ENCODE assay signal across 11 cellular contexts in the genomic region with DNA sequence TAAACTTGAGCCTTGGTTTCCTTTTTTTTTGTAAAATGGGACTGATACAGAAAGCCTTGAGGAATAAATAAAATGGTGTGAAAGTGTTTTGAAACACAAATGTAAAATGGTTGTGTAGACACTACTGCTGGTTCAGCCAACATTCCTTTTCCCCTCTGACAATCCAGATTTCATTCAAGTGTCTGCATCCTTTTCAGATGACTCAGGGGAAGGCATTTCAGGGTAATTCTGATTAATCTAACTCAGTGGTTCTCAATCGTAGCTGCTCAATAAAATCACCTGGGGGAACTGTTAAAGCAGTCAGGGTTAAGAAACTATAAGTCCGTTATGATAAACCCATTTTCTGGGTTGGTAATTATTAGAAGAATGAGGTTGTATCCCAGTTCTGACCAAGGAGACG. TPM values are rescaled to one million over a fixed set of nuclear protein-coding genes. Genes with fewer than 3 reads are reported as not detected.
A peak's percentile ranks its signal among the peaks of the same experiment; 100 is the strongest.
DNase-seq lines count a peak whose midpoint lies in the region; ATAC-seq, FAIRE-seq and TF ChIP-seq lines count a peak whose summit lies in the region.
"Had no signal": no experiment of that assay in that cellular context is flagged by ENCODE, and none has a peak within 500 bp of the region (broad histone marks: within the 10 kb centered on the region; RNA-seq: fewer than 3 reads in every experiment).

No MANE protein-coding gene starts in this region.

- no peak for ATAC-seq in GM21825 (IDR thresholded peaks at IDR 0.05; ENCODE audit: unreplicated experiment)

- H3K9me2 ChIP-seq in hepatocyte (replicated peaks; ENCODE audit: insufficient read depth) = no peaks in the 10 kb centered on the region

- H3K27ac ChIP-seq in left ventricle myocardium inferior (replicated peaks) (peak overlapping the region; percentile 97), hepatocyte (peak overlapping the region; percentile 63), transverse colon (peak overlapping the region; percentile 85 to 94 (median 92)), small intestine (ENCODE audit: low read depth in 1 of 2, low read length in 1 of 2) (no peak overlapping the region)

- TF ChIP-seq CTCF in left ventricle myocardium inferior (IDR thresholded peaks at IDR 0.05; ENCODE audit: borderline replicate concordance) = no peak
- no peak for TF ChIP-seq CTCF in hepatocyte (IDR thresholded peaks at IDR 0.05; ENCODE audit: poor library complexity)
- TF ChIP-seq CTCF in transverse colon (IDR thresholded peaks at IDR 0.05) = no peak

- H3K4me2 ChIP-seq in hepatocyte = peak overlapping the region; percentile 83

- in situ Hi-C loops in transverse colon (cut with MboI; ENCODE audit: low pct_ligation_motif_present in 1 of 4, low pct_unique_long_range_greater_than_20kb in 1 of 4, low sequenced_read_pairs in 3 of 4) = no loop called here

- H3K4me3 ChIP-seq in left ventricle myocardium inferior (peak overlapping the region; percentile 93), hepatocyte (no peak overlapping the region), transverse colon (no peak overlapping the region), small intestine (ENCODE audit: low read depth in 1 of 2, low read length in 2 of 2) (no peak overlapping the region)

- no peaks in the 10 kb centered on the region for H3K36me3 Mint-ChIP-seq in activated naive CD4-positive, alpha-beta T cell treated with anti-CD3 and anti-CD28 coated beads for 36 hours (ENCODE audit: low read depth)

- 72% methylated on average over 3 of the region's 3 CpGs for WGBS in hepatocyte (ENCODE audit: low lambda C conversion rate, missing lambda C conversion rate)
- WGBS in transverse colon (ENCODE audit: low coverage in 1 of 2), 2 donors = 14 to 74% methylated on average over 1 to 3 of the region's 3 CpGs
- 67 to 88% (median 83%) methylated on average over 3 of the region's 3 CpGs for WGBS in small intestine, 3 donors

- H3K4me1 ChIP-seq in left ventricle myocardium inferior = peaks cover 94% of the 10 kb centered on the region
- peaks cover 33% of the 10 kb centered on the region for H3K4me1 ChIP-seq in hepatocyte (ENCODE audit: insufficient read depth)
- H3K4me1 ChIP-seq in transverse colon = peaks cover 5 to 60% (median 6%) of the 10 kb centered on the region in 4 donors
- H3K4me1 ChIP-seq in small intestine (ENCODE audit: control insufficient read depth in 2 of 2, insufficient read depth in 1 of 2, low read depth in 1 of 2, low read length in 1 of 2) = peaks cover 0 to 2% of the 10 kb centered on the region in 2 donors

- no peak for TF ChIP-seq POLR2A in transverse colon (IDR thresholded peaks at IDR 0.05)

- no peak for FAIRE-seq in small intestine (lab: Jason Lieb, UNC)

- no peak overlapping the region for H3K4me3 Mint-ChIP-seq in activated naive CD4-positive, alpha-beta T cell treated with anti-CD3 and anti-CD28 coated beads for 36 hours
- H3K4me3 Mint-ChIP-seq: activated CD4-positive, alpha-beta memory T cell treated with anti-CD3 and anti-CD28 coated beads, Interleukin-2, amount 10 ng/mL, durations not matched to agents 7 days and 5 days; B cell had no signal

- intact Hi-C loops in left ventricle myocardium inferior (cut with micrococcal nuclease) (no loop called here), cardiac septum (cut with DNase I) (no loop called here), transverse colon (cut with DNase I; ENCODE audit: low total_unique reads) (loop anchor here (10.0 kb wide), 1 partner anchor 128 kb away; no protein-coding TSS in a partner anchor)
- intact Hi-C loops in activated naive CD4-positive, alpha-beta T cell treated with anti-CD3 and anti-CD28 coated beads for 36 hours (cut with micrococcal nuclease) = no loop called here

- no peak for DNase-seq in left ventricle myocardium inferior
- no peak for DNase-seq in cardiac septum (ENCODE audit: low spot score)
- peak; percentile 43 for DNase-seq in amniotic stem cell (lab: John Stamatoyannopoulos, UW)
- no peak for DNase-seq in hepatocyte (ENCODE audit: low spot score)
- no peak for DNase-seq in transverse colon
- no peak for DNase-seq in small intestine
- DNase-seq in activated naive CD4-positive, alpha-beta T cell treated with anti-CD3 and anti-CD28 coated beads for 36 hours = no peak
- DNase-seq: activated CD4-positive, alpha-beta memory T cell treated with anti-CD3 and anti-CD28 coated beads, Interleukin-2, amount 10 ng/mL, durations not matched to agents 7 days and 5 days; NCI-H1417 treated with DMSO at 0.1 percent for 48 hours had no signal

- H3K27me3 ChIP-seq in left ventricle myocardium inferior (ENCODE audit: low read depth) = no peaks in the 10 kb centered on the region
- H3K27me3 ChIP-seq in hepatocyte = no peaks in the 10 kb centered on the region
- H3K27me3 ChIP-seq in transverse colon = peaks cover 29% of the 10 kb centered on the region
- H3K27me3 ChIP-seq in small intestine (ENCODE audit: control insufficient read depth in 2 of 2, insufficient read depth in 2 of 2, low read length in 2 of 2) = no peaks in the 10 kb centered on the region

- no peaks in the 10 kb centered on the region for H3K36me3 ChIP-seq in left ventricle myocardium inferior
- H3K36me3 ChIP-seq in hepatocyte (replicated peaks; ENCODE audit: insufficient read depth, low read depth) = no peaks in the 10 kb centered on the region
- no peaks in the 10 kb centered on the region for H3K36me3 ChIP-seq in transverse colon
- no peaks in the 10 kb centered on the region for H3K36me3 ChIP-seq in small intestine (ENCODE audit: control insufficient read depth in 2 of 2, insufficient read depth in 2 of 2, low read length in 2 of 2)

- H3K27ac Mint-ChIP-seq in activated naive CD4-positive, alpha-beta T cell treated with anti-CD3 and anti-CD28 coated beads for 36 hours = no peak overlapping the region
- H3K27ac Mint-ChIP-seq: activated CD4-positive, alpha-beta memory T cell treated with anti-CD3 and anti-CD28 coated beads, Interleukin-2, amount 10 ng/mL, durations not matched to agents 7 days and 5 days; B cell had no signal

- H3K79me2 ChIP-seq in hepatocyte = peaks cover 88% of the 10 kb centered on the region

- H3K27me3 Mint-ChIP-seq in activated naive CD4-positive, alpha-beta T cell treated with anti-CD3 and anti-CD28 coated beads for 36 hours (ENCODE audit: low read depth) = peaks cover 8% of the 10 kb centered on the region
- H3K27me3 Mint-ChIP-seq: activated CD4-positive, alpha-beta memory T cell treated with anti-CD3 and anti-CD28 coated beads, Interleukin-2, amount 10 ng/mL, durations not matched to agents 7 days and 5 days had no signal

- peaks cover 28% of the 10 kb centered on the region for H3K4me1 Mint-ChIP-seq in activated naive CD4-positive, alpha-beta T cell treated with anti-CD3 and anti-CD28 coated beads for 36 hours (ENCODE audit: low read depth)

- H3K9me3 ChIP-seq in left ventricle myocardium inferior (replicated peaks) = no peaks in the 10 kb centered on the region
- no peaks in the 10 kb centered on the region for H3K9me3 ChIP-seq in hepatocyte (ENCODE audit: low read depth)
- no peaks in the 10 kb centered on the region for H3K9me3 ChIP-seq in transverse colon
- H3K9me3 ChIP-seq in small intestine (ENCODE audit: control insufficient read depth, low read depth) = no peaks in the 10 kb centered on the region

- H4K20me1 ChIP-seq in hepatocyte (ENCODE audit: insufficient read depth, poor library complexity, severe bottlenecking) = peaks cover 2% of the 10 kb centered on the region

- no peak overlapping the region for H2AFZ ChIP-seq in hepatocyte

- H3K9me3 Mint-ChIP-seq in activated naive CD4-positive, alpha-beta T cell treated with anti-CD3 and anti-CD28 coated beads for 36 hours = no peaks in the 10 kb centered on the region
- H3K9me3 Mint-ChIP-seq: activated CD4-positive, alpha-beta memory T cell treated with anti-CD3 and anti-CD28 coated beads, Interleukin-2, amount 10 ng/mL, durations not matched to agents 7 days and 5 days had no signal

- CTCF ChIA-PET in activated naive CD4-positive, alpha-beta T cell treated with anti-CD3 and anti-CD28 coated beads for 36 hours (lab: Charles Lee) = interaction anchor here (2.4 kb wide), 1 partner anchor 130 kb away, joined by 12 read pairs; no protein-coding TSS in a partner anchor

- TF ChIP-seq EP300 in transverse colon (IDR thresholded peaks at IDR 0.05; ENCODE audit: low read depth) = no peak

RNA-seq across cellular contexts. Expression of a gene that starts 4.6 kb away (rescaled TPM):
- total RNA-seq in left ventricle myocardium inferior (59.7 TPM), cardiac septum (41.8 TPM), hepatocyte (23.4 and 24.8 TPM in 2 replicates), transverse colon (10 to 100 TPM; 14.7 to 27.3 (median 22.9) TPM)
- polyA plus RNA-seq in hepatocyte (16.8 and 26.5 TPM in 2 replicates), small intestine (1 to 10 TPM; 3.4 to 9.7 (median 3.8) TPM)
- 1 to 10 TPM; 3.6 to 3.8 TPM for total RNA-seq in activated naive CD4-positive, alpha-beta T cell treated with anti-CD3 and anti-CD28 coated beads for 36 hours

RNA-seq across cellular contexts. Expression of a gene that starts 52.5 kb away (rescaled TPM):
- total RNA-seq in left ventricle myocardium inferior (5.0 TPM), cardiac septum (6.8 TPM), hepatocyte (11.0 and 16.3 TPM in 2 replicates), transverse colon (10 to 100 TPM in 1 of 4 donors, 1 to 10 TPM in 2, under 1 TPM in 1; 0.60 to 17.1 (median 4.8) TPM)
- polyA plus RNA-seq in hepatocyte (6.0 and 6.2 TPM in 2 replicates), small intestine (1 to 10 TPM; 1.9 to 4.2 (median 2.9) TPM)
- total RNA-seq in activated naive CD4-positive, alpha-beta T cell treated with anti-CD3 and anti-CD28 coated beads for 36 hours = 1 to 10 TPM; 7.3 to 8.2 TPM

Comparison
In these comparisons a context has a peak if more than half of its experiments do, and no peak if none do; other contexts are left out.
1. H3K27ac ChIP-seq: peak in left ventricle myocardium inferior (single experiment), hepatocyte (single experiment) and transverse colon (4 of 4); none in small intestine (0 of 2).